24 cellular contexts compared by ENCODE assay signal in the genomic region with DNA sequence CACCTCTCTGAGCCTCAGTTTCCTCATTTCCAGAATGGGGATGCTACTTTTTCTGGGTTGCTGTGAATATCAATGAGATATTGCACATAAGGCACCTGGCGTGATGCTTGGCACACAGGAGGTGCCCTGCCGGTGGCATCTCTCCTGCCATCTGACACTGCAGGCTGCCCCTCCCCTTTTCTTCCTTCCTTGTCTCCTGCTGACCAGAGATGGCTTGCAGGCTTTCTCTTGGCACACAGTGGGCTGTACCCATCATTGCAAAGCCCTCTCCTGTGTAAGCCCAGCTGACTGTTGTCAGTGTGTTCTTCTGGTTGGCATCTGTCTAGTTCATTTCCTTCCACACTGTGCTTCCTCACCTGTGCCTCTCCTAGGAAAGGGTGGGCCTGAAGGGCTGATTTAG.
"Had no signal": no experiment of that assay in that cellular context is flagged by ENCODE, and none has a peak within 500 bp of the region (broad histone marks: within the 10 kb centered on the region; RNA-seq: fewer than 3 reads in every experiment).

No MANE protein-coding gene starts in this region.

- H2AFZ ChIP-seq: parathyroid adenoma had no signal

- H3K36me3 Mint-ChIP-seq: naive thymus-derived CD8-positive, alpha-beta T cell; stimulated activated naive B cell treated with anti-CD40 and anti-IgM and Interleukin-4, amounts not matched to agents 10 μg/mL and 1 μg/mL and 100 μg/mL, for 72 hours had no signal

- DNase-seq: effector CD8-positive, alpha-beta T cell; endodermal cell; foreskin fibroblast; head of caudate nucleus; mesenchymal stem cell; naive thymus-derived CD8-positive, alpha-beta T cell; right lobe of liver; small intestine; stimulated activated CD4-positive, alpha-beta T cell treated with anti-CD3 and anti-CD28 coated beads, Interleukin-15, amount 100 ng/mL, for 24 hours; stimulated activated CD4-positive, alpha-beta T cell treated with anti-CD3 and anti-CD28 coated beads, Interleukin-2, amount 100 ng/mL, for 48 hours; stimulated activated naive B cell treated with anti-CD40 and anti-IgM and Interleukin-4, amounts not matched to agents 10 μg/mL and 1 μg/mL and 100 μg/mL, for 72 hours; stimulated activated naive CD8-positive, alpha-beta T cell treated with anti-CD3 and anti-CD28 coated beads, Interleukin-15, amount 100 ng/mL, for 72 hours; transverse colon; upper lobe of right lung had no signal

- H3K27ac ChIP-seq: epithelial cell of prostate, parathyroid adenoma, prostate gland, right lobe of liver, suprapubic skin, transverse colon, upper lobe of right lung, vagina had no signal

- H3K9ac ChIP-seq: parathyroid adenoma had no signal

- H3K79me2 ChIP-seq: parathyroid adenoma had no signal

- H3K4me1 Mint-ChIP-seq: central memory CD8-positive, alpha-beta T cell; naive thymus-derived CD8-positive, alpha-beta T cell; neural crest cell; stimulated activated naive B cell treated with anti-CD40 and anti-IgM and Interleukin-4, amounts not matched to agents 10 μg/mL and 1 μg/mL and 100 μg/mL, for 72 hours; stimulated activated naive CD8-positive, alpha-beta T cell treated with anti-CD3 and anti-CD28 coated beads, Interleukin-15, amount 100 ng/mL, for 72 hours had no signal

- H3K4me1 ChIP-seq: parathyroid adenoma, prostate gland, right lobe of liver, suprapubic skin, transverse colon, upper lobe of right lung, vagina had no signal

- H3K9me3 Mint-ChIP-seq: central memory CD8-positive, alpha-beta T cell; dendritic cell treated with granulocyte-macrophage colony-stimulating factor and Interleukin-4, amounts not matched to agents 40 ng/mL and 50 ng/mL, for 4 days; neural crest cell; stimulated activated naive B cell treated with anti-CD40 and anti-IgM and Interleukin-4, amounts not matched to agents 10 μg/mL and 1 μg/mL and 100 μg/mL, for 72 hours; stimulated activated naive CD8-positive, alpha-beta T cell treated with anti-CD3 and anti-CD28 coated beads, Interleukin-15, amount 100 ng/mL, for 72 hours had no signal

- H3K4me3 Mint-ChIP-seq: central memory CD8-positive, alpha-beta T cell; dendritic cell treated with granulocyte-macrophage colony-stimulating factor and Interleukin-4, amounts not matched to agents 40 ng/mL and 50 ng/mL, for 4 days; endodermal cell; naive thymus-derived CD8-positive, alpha-beta T cell; neural crest cell; stimulated activated naive B cell treated with anti-CD40 and anti-IgM and Interleukin-4, amounts not matched to agents 10 μg/mL and 1 μg/mL and 100 μg/mL, for 72 hours; stimulated activated naive CD8-positive, alpha-beta T cell treated with anti-CD3 and anti-CD28 coated beads, Interleukin-15, amount 100 ng/mL, for 72 hours had no signal

- H3K27me3 ChIP-seq: gastrocnemius medialis, right lobe of liver, transverse colon, upper lobe of right lung, vagina had no signal

- H3K9me3 ChIP-seq: gastrocnemius medialis, prostate gland, right lobe of liver, transverse colon, upper lobe of right lung had no signal

- ATAC-seq: esophagus mucosa; naive thymus-derived CD8-positive, alpha-beta T cell; right lobe of liver; stimulated activated naive CD8-positive, alpha-beta T cell treated with anti-CD3 and anti-CD28 coated beads, Interleukin-15, amount 100 ng/mL, for 72 hours; upper lobe of right lung had no signal

- H3K27ac Mint-ChIP-seq: dendritic cell treated with granulocyte-macrophage colony-stimulating factor and Interleukin-4, amounts not matched to agents 40 ng/mL and 50 ng/mL, for 4 days; endodermal cell; naive thymus-derived CD8-positive, alpha-beta T cell; stimulated activated naive B cell treated with anti-CD40 and anti-IgM and Interleukin-4, amounts not matched to agents 10 μg/mL and 1 μg/mL and 100 μg/mL, for 72 hours; stimulated activated naive CD8-positive, alpha-beta T cell treated with anti-CD3 and anti-CD28 coated beads, Interleukin-15, amount 100 ng/mL, for 72 hours had no signal

- H3K27me3 Mint-ChIP-seq: dendritic cell treated with granulocyte-macrophage colony-stimulating factor and Interleukin-4, amounts not matched to agents 40 ng/mL and 50 ng/mL, for 4 days had no signal
